9 cellular contexts compared by ENCODE assay signal in the genomic region with DNA sequence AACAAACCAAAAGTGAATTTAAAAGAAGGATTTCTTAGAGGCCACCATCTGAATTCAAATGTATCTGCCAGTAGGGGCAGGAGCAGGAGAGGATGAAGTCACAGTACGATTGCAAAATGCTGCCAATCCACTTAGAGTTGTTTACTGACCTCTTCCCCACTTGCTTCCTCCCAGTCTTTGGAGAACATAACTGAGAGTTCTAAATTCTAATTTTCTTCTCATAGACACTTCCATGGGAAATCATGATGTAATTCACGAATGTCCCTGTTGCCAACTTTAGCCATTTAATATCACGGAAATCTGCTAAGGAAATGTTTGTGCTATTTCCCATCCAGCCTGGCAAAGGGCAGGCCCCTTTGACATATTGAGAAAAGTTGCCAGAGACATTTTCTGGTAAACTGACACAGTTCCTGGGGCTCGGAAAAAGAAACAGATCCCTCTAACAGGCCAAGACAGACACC. TPM values are rescaled to one million over a fixed set of nuclear protein-coding genes. Genes with fewer than 3 reads are reported as not detected.
DNase-seq lines count a peak whose midpoint lies in the region; TF ChIP-seq lines count a peak whose summit lies in the region.
"Had no signal": no experiment of that assay in that cellular context is flagged by ENCODE, and none has a peak within 500 bp of the region (broad histone marks: within the 10 kb centered on the region; RNA-seq: fewer than 3 reads in every experiment).

No MANE protein-coding gene starts in this region.

- peaks cover 2 to 3% of the 10 kb centered on the region in 2 donors for H3K4me1 ChIP-seq in neuronal stem cell (ENCODE audit: control insufficient read depth in 2 of 2, insufficient read depth in 1 of 2, low read depth in 1 of 2, low read length in 2 of 2)

- H3K23ac ChIP-seq in neuronal stem cell (ENCODE audit: low read depth, low read length, poor library complexity) = no peak overlapping the region

- H3K9me3 ChIP-seq in neuronal stem cell (replicated peaks in 1 of 2; ENCODE audit: control insufficient read depth in 2 of 2, insufficient read depth in 1 of 2, low read depth in 1 of 2, low read length in 2 of 2) = no peaks in the 10 kb centered on the region

- no peak overlapping the region for H2BK15ac ChIP-seq in neuronal stem cell (ENCODE audit: low read length)

- H3K4me2 ChIP-seq in neuronal stem cell (ENCODE audit: insufficient read depth, low read length, poor library complexity, severe bottlenecking) = no peak overlapping the region

- H3K27me3 ChIP-seq in neuronal stem cell (ENCODE audit: control insufficient read depth in 3 of 3, insufficient read depth in 3 of 3, low read depth in 1 of 3, low read length in 3 of 3) = no peaks in the 10 kb centered on the region

- H3K14ac ChIP-seq in neuronal stem cell (ENCODE audit: low read length) = no peak overlapping the region

- no peak overlapping the region for H2BK120ac ChIP-seq in neuronal stem cell (ENCODE audit: low read depth, low read length)

- H3K4ac ChIP-seq in neuronal stem cell (ENCODE audit: low read length) = no peak overlapping the region

- H3K79me1 ChIP-seq in neuronal stem cell (ENCODE audit: low read depth, low read length) = no peaks in the 10 kb centered on the region

- H2BK12ac ChIP-seq in neuronal stem cell (ENCODE audit: low read length) = no peak overlapping the region

- H2AFZ ChIP-seq in neuronal stem cell (ENCODE audit: low read length) = peak overlapping the region; percentile 27

- no peak overlapping the region for H4K8ac ChIP-seq in neuronal stem cell (ENCODE audit: low read depth, low read length)

- H3K27ac ChIP-seq in neuronal stem cell (replicated peaks; ENCODE audit: low read length) = no peak overlapping the region

- H3K36me3 ChIP-seq in neuronal stem cell (replicated peaks in 1 of 2; ENCODE audit: control insufficient read depth in 2 of 2, insufficient read depth in 2 of 2, low read length in 2 of 2) = no peaks in the 10 kb centered on the region

- peak; percentile 70 for DNase-seq in AG20443 (ENCODE audit: low spot score)
- DNase-seq in NCI-H226 = peak; percentile 22
- DNase-seq in epithelial cell of proximal tubule (ENCODE audit: low read depth) = peak; percentile 35
- no peak for DNase-seq in neuronal stem cell (ENCODE audit: low spot score)
- DNase-seq in islet precursor cell = no peak
- DNase-seq in NCI-H1048 (lab: John Stamatoyannopoulos, UW) = no peak
- DNase-seq in NCI-H1930 (lab: John Stamatoyannopoulos, UW) = no peak
- DNase-seq in activated CD4-positive, alpha-beta T cell treated with anti-CD3 and anti-CD28 coated beads for 48 hours = no peak
- DNase-seq: stimulated activated CD4-positive, alpha-beta T cell treated with anti-CD3 and anti-CD28 coated beads, Interleukin-4, amount 100 ng/mL, for 24 hours had no signal

- no peak overlapping the region for H2BK5ac ChIP-seq in neuronal stem cell (ENCODE audit: low read length)

- TF ChIP-seq CTCF in epithelial cell of proximal tubule (conservative IDR thresholded peaks at IDR 0.05; ENCODE audit: low read depth, low read length) = peak; percentile 45

- WGBS in neuronal stem cell (ENCODE audit: extremely low coverage in 2 of 2, insufficient read length in 2 of 2, insufficient replicate concordance in 1 of 2), 2 donors = no CpG with 5 or more reads among the region's 4 CpGs

- no peak overlapping the region for H3K18ac ChIP-seq in neuronal stem cell (ENCODE audit: low read length)

- H2AK5ac ChIP-seq in neuronal stem cell (ENCODE audit: low read depth, low read length) = no peak overlapping the region

- no peak overlapping the region for H3K4me3 ChIP-seq in epithelial cell of proximal tubule (ENCODE audit: low read depth, low read length)
- no peak overlapping the region for H3K4me3 ChIP-seq in neuronal stem cell (ENCODE audit: low read length in 2 of 2)

- H4K91ac ChIP-seq in neuronal stem cell (ENCODE audit: low read depth, low read length, poor library complexity) = no peak overlapping the region

- H3K9ac ChIP-seq in neuronal stem cell (ENCODE audit: low read depth, low read length, poor library complexity) = no peak overlapping the region

RNA-seq across cellular contexts. Expression of gene NOCT, which starts 33.6 kb away (rescaled TPM):
- total RNA-seq in epithelial cell of proximal tubule = 27.4 and 41.9 TPM in 2 replicates
- 3.8 TPM for polyA plus RNA-seq in neuronal stem cell (2013, experiment 1 of 2)
- 4.4 TPM for polyA plus RNA-seq in neuronal stem cell (2013, experiment 2 of 2)

Comparison
In these comparisons a context has a peak if more than half of its experiments do, and no peak if none do; other contexts are left out.
1. DNase-seq: peak in AG20443 (single experiment), NCI-H226 (single experiment) and epithelial cell of proximal tubule (single experiment); none in neuronal stem cell (single experiment), islet precursor cell (single experiment), NCI-H1048 (single experiment), NCI-H1930 (0 of 2) and activated CD4-positive, alpha-beta T cell treated with anti-CD3 and anti-CD28 coated beads for 48 hours (single experiment).